ENCODE assay signal across 37 cellular contexts in the genomic region with DNA sequence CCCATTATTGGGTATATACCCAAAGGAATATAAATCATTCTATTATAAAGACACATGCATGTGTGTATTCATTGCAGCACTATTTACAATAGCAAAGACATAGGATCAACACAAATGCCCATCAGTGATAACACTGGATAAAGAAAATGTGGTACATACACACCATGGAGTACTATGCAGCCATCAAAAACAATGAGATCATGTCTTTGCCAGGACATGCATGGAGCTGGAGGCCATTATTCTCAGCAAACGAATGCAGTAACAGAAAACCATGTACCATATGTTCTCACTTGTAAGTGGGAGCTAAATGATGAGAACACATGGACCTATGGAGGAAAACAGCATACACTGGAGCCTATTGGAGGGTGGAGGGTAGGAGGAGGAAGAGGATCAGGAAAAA.
A peak's percentile ranks its signal among the peaks of the same experiment; 100 is the strongest.
DNase-seq lines count a peak whose midpoint lies in the region; ATAC-seq, FAIRE-seq and TF ChIP-seq lines count a peak whose summit lies in the region.
"Had no signal": no experiment of that assay in that cellular context is flagged by ENCODE, and none has a peak within 500 bp of the region (broad histone marks: within the 10 kb centered on the region; RNA-seq: fewer than 3 reads in every experiment).

No MANE protein-coding gene starts in this region.

- no peak for TF ChIP-seq CTCF in HEK293 (tag by site-specific recombination; IDR thresholded peaks at IDR 0.05)
- no peak for TF ChIP-seq CTCF in nephron progenitor cell (IDR thresholded peaks at IDR 0.05)
- no peak for TF ChIP-seq CTCF in spleen (IDR thresholded peaks at IDR 0.05 in 8 of 11, conservative IDR thresholded peaks at IDR 0.05 in 3 of 11)

- peaks cover 48% of the 10 kb centered on the region for H3K9me3 Mint-ChIP-seq in nephron progenitor cell

- H3K36me3 ChIP-seq in HEK293 (ENCODE audit: control insufficient read depth in 2 of 2, insufficient read depth in 1 of 2, low read length in 2 of 2) = no peaks in the 10 kb centered on the region
- H3K36me3 ChIP-seq in spleen = no peaks in the 10 kb centered on the region
- H3K36me3 ChIP-seq: BE2C; BLaER1; BLaER1 treated with 17β-estradiol and CSF1 and Interleukin-3, amounts not matched to agents 10 nM and 100 nM had no signal

- 50 to 63% (median 58%) methylated on average over 1 of the region's 1 CpG for WGBS in spleen, 5 donors

- peaks cover 4% of the 10 kb centered on the region for H3K27me3 Mint-ChIP-seq in nephron progenitor cell (ENCODE audit: low read depth, poor library complexity)
- H3K27me3 Mint-ChIP-seq: B cell; CD4-positive, alpha-beta memory T cell; CD4-positive, alpha-beta T cell; CD4-positive, CD25-positive, alpha-beta regulatory T cell; CD8-positive, alpha-beta memory T cell had no signal

- peaks cover 38% of the 10 kb centered on the region for H3K36me3 Mint-ChIP-seq in nephron progenitor cell (ENCODE audit: low read depth)
- H3K36me3 Mint-ChIP-seq: CD14-positive monocyte; CD4-positive, alpha-beta memory T cell; CD4-positive, CD25-positive, alpha-beta regulatory T cell; CD8-positive, alpha-beta memory T cell; CD8-positive, alpha-beta T cell had no signal

- POLR2A ChIA-PET in HEK293 (lab: Yijun Ruan, JAX) = no interaction called here

- DNase-seq in HTR-8/SVneo (ENCODE audit: insufficient read length, low spot score) = no peak
- peak; percentile 5 for DNase-seq in NCI-H69 (lab: John Stamatoyannopoulos, UW)
- no peak for DNase-seq in nephron progenitor cell
- DNase-seq in globus pallidus (ENCODE audit: low spot score) = no peak
- DNase-seq in spleen = no peak
- DNase-seq in NCI-H2081 (lab: John Stamatoyannopoulos, UW) = no peak
- DNase-seq: 8988T; ACHN; AML-193; BE2C; C1 segment of cervical spinal cord; Caco-2; Calu3; CD4-positive, alpha-beta memory T cell; CD4-positive, alpha-beta T cell; CD4-positive, CD25-positive, alpha-beta regulatory T cell; CD8-positive, alpha-beta memory T cell; CD8-positive, alpha-beta T cell; COR-L47; DMS 273 treated with DMSO at 0.1 percent for 48 hours; DMS153; DMS53; DMS79; DMS79 treated with DMSO at 0.1 percent for 48 hours; DND-41; EL had no signal

- CTCF ChIA-PET in HEK293 (lab: Yijun Ruan, JAX) = no interaction called here

- peak overlapping the region; percentile 26 for H3K27ac Mint-ChIP-seq in nephron progenitor cell
- H3K27ac Mint-ChIP-seq: B cell; CD14-positive monocyte; CD4-positive, alpha-beta memory T cell; CD4-positive, alpha-beta T cell; CD4-positive, CD25-positive, alpha-beta regulatory T cell; CD8-positive, alpha-beta memory T cell; CD8-positive, alpha-beta T cell had no signal

- TF ChIP-seq POLR2A in spleen (IDR thresholded peaks at IDR 0.05) = no peak

- H3K4me1 ChIP-seq in HEK293 (ENCODE audit: control insufficient read depth, insufficient read depth, low read length) (peaks cover 16% of the 10 kb centered on the region), spleen (no peaks in the 10 kb centered on the region)
- H3K4me1 ChIP-seq: BE2C; BLaER1; BLaER1 treated with 17β-estradiol and CSF1 and Interleukin-3, amounts not matched to agents 10 nM and 100 nM; Caco-2 had no signal

- FAIRE-seq in HTR-8/SVneo (lab: Jason Lieb, UNC) = peak; percentile 26
- FAIRE-seq: A204.1, A549, D721Med had no signal

- H3K27me3 ChIP-seq in spleen (replicated peaks in 1 of 7) = no peaks in the 10 kb centered on the region
- H3K27me3 ChIP-seq: BE2C; BLaER1; BLaER1 treated with 17β-estradiol and CSF1 and Interleukin-3, amounts not matched to agents 10 nM and 100 nM had no signal

- ATAC-seq in HG02678 (IDR thresholded peaks at IDR 0.05; ENCODE audit: unreplicated experiment) = no peak
- ATAC-seq: A549; CD8-positive, alpha-beta T cell had no signal

- no peaks in the 10 kb centered on the region; the same call in none of the 2 replicates for H3K9me3 ChIP-seq in HEK293 (ENCODE audit: control insufficient read depth, insufficient read depth, low read depth, low read length)
- H3K9me3 ChIP-seq in spleen = peaks cover 0 to 26% (median 21%) of the 10 kb centered on the region in 8 donors
- H3K9me3 ChIP-seq: BE2C, Caco-2 had no signal

- H3K4me1 Mint-ChIP-seq in nephron progenitor cell = peaks cover 16% of the 10 kb centered on the region
- H3K4me1 Mint-ChIP-seq: B cell; CD14-positive monocyte; CD4-positive, alpha-beta memory T cell; CD4-positive, CD25-positive, alpha-beta regulatory T cell; CD8-positive, alpha-beta memory T cell had no signal

- H3K27ac ChIP-seq in HEK293 (ENCODE audit: extremely low read depth, low read depth, low read length) (no peak overlapping the region), spleen (no peak overlapping the region)
- H3K27ac ChIP-seq: 22Rv1; A549; BLaER1; BLaER1 treated with 17β-estradiol and CSF1 and Interleukin-3, amounts not matched to agents 10 nM and 100 nM; C4-2B had no signal

- H3K4me3 ChIP-seq in HEK293 (ENCODE audit: low read depth, low read length) (no peak overlapping the region), spleen (no peak overlapping the region)
- H3K4me3 ChIP-seq: A549; BLaER1; BLaER1 treated with 17β-estradiol and CSF1 and Interleukin-3, amounts not matched to agents 10 nM and 100 nM had no signal

- H3K4me3 Mint-ChIP-seq in nephron progenitor cell = no peak overlapping the region
- H3K4me3 Mint-ChIP-seq: B cell; CD14-positive monocyte; CD4-positive, alpha-beta memory T cell; CD4-positive, alpha-beta T cell; CD4-positive, CD25-positive, alpha-beta regulatory T cell; CD8-positive, alpha-beta memory T cell; CD8-positive, alpha-beta T cell had no signal

- intact Hi-C loops in spleen (cut with DNase I; ENCODE audit: low total_unique reads) = no loop called here

TF ChIP-seq in HEK293, 187 proteins besides CTCF, POLR2A, EP300 and RAD21 (continues in another document):
- TF ChIP-seq ZBTB1 (tag by site-specific recombination; IDR thresholded peaks at IDR 0.05) (no peak), ZNF366 (tag by site-specific recombination; conservative IDR thresholded peaks at IDR 0.05) (no peak), ZNF416 (tag by site-specific recombination; IDR thresholded peaks at IDR 0.05) (no peak), ZSCAN23 (tag by site-specific recombination; IDR thresholded peaks at IDR 0.05) (no peak), ZNF544 (tag by site-specific recombination; IDR thresholded peaks at IDR 0.05) (no peak), ZNF626 (tag by site-specific recombination; IDR thresholded peaks at IDR 0.05) (0 out of 2 replicates have a peak, but pooled peaks have one; percentile 7), ZNF155 (tag by site-specific recombination; IDR thresholded peaks at IDR 0.05) (no peak), ZNF645 (tag by site-specific recombination; IDR thresholded peaks at IDR 0.05) (no peak), ZNF146 (tag by site-specific recombination; IDR thresholded peaks at IDR 0.05) (peak; percentile 92), GLI4 (tag by site-specific recombination; IDR thresholded peaks at IDR 0.05) (no peak), MYNN (tag by site-specific recombination; IDR thresholded peaks at IDR 0.05; ENCODE audit: borderline replicate concordance) (no peak), ZBTB20 (tag by site-specific recombination; IDR thresholded peaks at IDR 0.05) (no peak), ZNF133 (tag by site-specific recombination; IDR thresholded peaks at IDR 0.05) (no peak), YY1 (tag by site-specific recombination; IDR thresholded peaks at IDR 0.05) (no peak)
- TF ChIP-seq, protein P1, sequence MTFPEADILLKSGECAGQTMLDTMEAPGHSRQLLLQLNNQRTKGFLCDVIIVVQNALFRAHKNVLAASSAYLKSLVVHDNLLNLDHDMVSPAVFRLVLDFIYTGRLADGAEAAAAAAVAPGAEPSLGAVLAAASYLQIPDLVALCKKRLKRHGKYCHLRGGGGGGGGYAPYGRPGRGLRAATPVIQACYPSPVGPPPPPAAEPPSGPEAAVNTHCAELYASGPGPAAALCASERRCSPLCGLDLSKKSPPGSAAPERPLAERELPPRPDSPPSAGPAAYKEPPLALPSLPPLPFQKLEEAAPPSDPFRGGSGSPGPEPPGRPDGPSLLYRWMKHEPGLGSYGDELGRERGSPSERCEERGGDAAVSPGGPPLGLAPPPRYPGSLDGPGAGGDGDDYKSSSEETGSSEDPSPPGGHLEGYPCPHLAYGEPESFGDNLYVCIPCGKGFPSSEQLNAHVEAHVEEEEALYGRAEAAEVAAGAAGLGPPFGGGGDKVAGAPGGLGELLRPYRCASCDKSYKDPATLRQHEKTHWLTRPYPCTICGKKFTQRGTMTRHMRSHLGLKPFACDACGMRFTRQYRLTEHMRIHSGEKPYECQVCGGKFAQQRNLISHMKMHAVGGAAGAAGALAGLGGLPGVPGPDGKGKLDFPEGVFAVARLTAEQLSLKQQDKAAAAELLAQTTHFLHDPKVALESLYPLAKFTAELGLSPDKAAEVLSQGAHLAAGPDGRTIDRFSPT (tag by site-specific recombination; IDR thresholded peaks at IDR 0.05) = no peak
